In genomic region chr7:77696057-77696642, GRCh38 we compare ENCODE assay signal across 8 cellular contexts. TPM values are rescaled to one million over a fixed set of nuclear protein-coding genes. Genes with fewer than 3 reads are reported as not detected.
DNase-seq lines count a peak whose midpoint lies in the region; ATAC-seq and TF ChIP-seq lines count a peak whose summit lies in the region.

Gene RSBN1L (plus strand): TSS chr7:77696459. CDS start chr7:77696470, 11 bp downstream.

- H3K4me3 Mint-ChIP-seq in WTC11 (peak within 1 kb of the TSS; percentile 98), immature natural killer cell (peak within 1 kb of the TSS; percentile 97 to 100 (median 99))

- no peak for TF ChIP-seq CTCF in WTC11 (IDR thresholded peaks at IDR 0.05)
- peak; percentile 35 for TF ChIP-seq CTCF in cardiac fibroblast (IDR thresholded peaks at IDR 0.05; ENCODE audit: low read depth, low read length)
- peak; percentile 33 to 82 (median 61) for TF ChIP-seq CTCF in spleen (IDR thresholded peaks at IDR 0.05 in 8 of 11, conservative IDR thresholded peaks at IDR 0.05 in 3 of 11)

- H3K9me3 Mint-ChIP-seq in WTC11 (no peaks in the 10 kb centered on the region), immature natural killer cell (no peaks in the 10 kb centered on the region)

- no peaks in the 10 kb centered on the region for H3K27me3 Mint-ChIP-seq in WTC11 (ENCODE audit: low read depth)
- peaks cover 9 to 11% (median 11%) of the 10 kb centered on the region in 3 donors for H3K27me3 Mint-ChIP-seq in immature natural killer cell (ENCODE audit: low read depth in 3 of 3)

- H3K9me3 ChIP-seq in spleen: no peaks in the 10 kb centered on the region

- peak within 1 kb of the TSS; percentile 94 for H3K27ac Mint-ChIP-seq in WTC11
- peak within 1 kb of the TSS; percentile 93 to 98 (median 95) for H3K27ac Mint-ChIP-seq in immature natural killer cell

- peak within 1 kb of the TSS; percentile 79 to 99 (median 96) for H3K27ac ChIP-seq in spleen

- peak; percentile 97 for ATAC-seq in GM18907 (IDR thresholded peaks at IDR 0.05; ENCODE audit: unreplicated experiment)
- peak; percentile 94 for ATAC-seq in HG03159 (IDR thresholded peaks at IDR 0.05; ENCODE audit: unreplicated experiment)
- ATAC-seq in WTC11: peak; percentile 98

- no peaks in the 10 kb centered on the region for H3K27me3 ChIP-seq in spleen (replicated peaks in 1 of 7)

- H3K4me3 ChIP-seq in cardiac fibroblast (replicated peaks in 1 of 2; ENCODE audit: low read depth in 2 of 2, low read length in 2 of 2) (peak within 1 kb of the TSS; percentile 97 to 99), spleen (peak within 1 kb of the TSS; percentile 78 to 100 (median 97))

- POLR2A ChIA-PET in WTC11 (lab: Charles Lee): interaction anchor here (1.1 to 1.7 kb wide), 4 partner anchors 8 to 32 kb away, joined by 3 to 8 read pairs (median 4); no protein-coding TSS in a partner anchor

- H3K36me3 ChIP-seq in spleen: peaks cover 0 to 6% (median 0%) of the 10 kb centered on the region in 6 donors

- intact Hi-C loops in spleen (cut with DNase I; ENCODE audit: low total_unique reads): loop anchor here (10.0 kb wide), 1 partner anchor 59 kb away; no protein-coding TSS in a partner anchor

- CTCF ChIA-PET in WTC11 (lab: Charles Lee): interaction anchor here (0.6 to 1.3 kb wide), 4 partner anchors 11 to 71 kb away, joined by 3 read pairs; no protein-coding TSS in a partner anchor

- peaks cover 41% of the 10 kb centered on the region for H3K4me1 Mint-ChIP-seq in WTC11
- H3K4me1 Mint-ChIP-seq in immature natural killer cell: peaks cover 57 to 70% of the 10 kb centered on the region in 2 donors

- TF ChIP-seq POLR2A in spleen (IDR thresholded peaks at IDR 0.05): peak in 2 of 3 donors; percentile 46 to 70

- H3K36me3 Mint-ChIP-seq in WTC11: peaks cover 1% of the 10 kb centered on the region
- H3K36me3 Mint-ChIP-seq in immature natural killer cell: no peaks in the 10 kb centered on the region

- peak; percentile 96 for DNase-seq in AG08396 (ENCODE audit: low spot score)
- peak; percentile 98 for DNase-seq in NCI-H2227 treated with DMSO at 0.1 percent for 48 hours (lab: John Stamatoyannopoulos, UW)
- peak; percentile 99 for DNase-seq in WTC11 (ENCODE audit: low spot score)
- DNase-seq in cardiac fibroblast (ENCODE audit: low read depth in 2 of 2): peak; percentile 97 to 98
- peak; percentile 98 for DNase-seq in immature natural killer cell
- peak; percentile 99 for DNase-seq in spleen

- WGBS in spleen, 5 donors: 0 to 1% (median 1%) methylated on average over 34 to 53 of the region's 53 CpGs

- H3K4me1 ChIP-seq in spleen: peaks cover 26 to 76% (median 58%) of the 10 kb centered on the region in 6 donors

TF ChIP-seq in WTC11, 78 proteins besides CTCF, POLR2A, EP300 and RAD21:
- TF ChIP-seq CREM (CRISPR knock-in tag; IDR thresholded peaks at IDR 0.05) (peak; percentile 38; the same call in 1 of the 2 replicates), ZNF423 (CRISPR knock-in tag; IDR thresholded peaks at IDR 0.05) (peak; percentile 27; the same call in 1 of the 2 replicates), FOXK1 (CRISPR knock-in tag; IDR thresholded peaks at IDR 0.05) (peak; percentile 50), NFYB (CRISPR knock-in tag; conservative IDR thresholded peaks at IDR 0.05; ENCODE audit: low read depth) (peak; percentile 94), GTF2I (CRISPR knock-in tag; conservative IDR thresholded peaks at IDR 0.05) (no peak), SP1 (CRISPR knock-in tag; conservative IDR thresholded peaks at IDR 0.05) (peak; percentile 93), ZNF263 (CRISPR knock-in tag; IDR thresholded peaks at IDR 0.05; ENCODE audit: low read depth) (no peak), ETV6 (CRISPR knock-in tag; IDR thresholded peaks at IDR 0.05) (0 out of 2 replicates have a peak, but pooled peaks have one; percentile 67), SOX15 (CRISPR knock-in tag; IDR thresholded peaks at IDR 0.05) (no peak), GABPB1 (CRISPR knock-in tag; IDR thresholded peaks at IDR 0.05) (peak; percentile 46; the same call in 1 of the 2 replicates)
- TF ChIP-seq, protein P1, sequence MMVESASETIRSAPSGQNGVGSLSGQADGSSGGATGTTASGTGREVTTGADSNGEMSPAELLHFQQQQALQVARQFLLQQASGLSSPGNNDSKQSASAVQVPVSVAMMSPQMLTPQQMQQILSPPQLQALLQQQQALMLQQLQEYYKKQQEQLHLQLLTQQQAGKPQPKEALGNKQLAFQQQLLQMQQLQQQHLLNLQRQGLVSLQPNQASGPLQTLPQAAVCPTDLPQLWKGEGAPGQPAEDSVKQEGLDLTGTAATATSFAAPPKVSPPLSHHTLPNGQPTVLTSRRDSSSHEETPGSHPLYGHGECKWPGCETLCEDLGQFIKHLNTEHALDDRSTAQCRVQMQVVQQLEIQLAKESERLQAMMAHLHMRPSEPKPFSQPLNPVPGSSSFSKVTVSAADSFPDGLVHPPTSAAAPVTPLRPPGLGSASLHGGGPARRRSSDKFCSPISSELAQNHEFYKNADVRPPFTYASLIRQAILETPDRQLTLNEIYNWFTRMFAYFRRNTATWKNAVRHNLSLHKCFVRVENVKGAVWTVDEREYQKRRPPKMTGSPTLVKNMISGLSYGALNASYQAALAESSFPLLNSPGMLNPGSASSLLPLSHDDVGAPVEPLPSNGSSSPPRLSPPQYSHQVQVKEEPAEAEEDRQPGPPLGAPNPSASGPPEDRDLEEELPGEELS (CRISPR knock-in tag; IDR thresholded peaks at IDR 0.05): 0 out of 2 replicates have a peak, but pooled peaks have one; percentile 31

RNA-seq across cellular contexts. Expression of gene RSBN1L, which starts in this region (rescaled TPM):
- total RNA-seq in WTC11 (2021) (14.6 to 17.0 TPM (median 16.8 TPM) in 3 replicates), spleen (10 to 100 TPM; 25.5 to 32.5 (median 29.0) TPM)
- polyA plus RNA-seq in immature natural killer cell (10 to 100 TPM in 1 of 3 donors, 1 to 10 TPM in 2; 4.9 to 11.1 (median 6.5) TPM), spleen (10 to 100 TPM in 1 of 3 donors, 1 to 10 TPM in 2; 9.4 to 12.3 (median 9.6) TPM)

Comparison
In these comparisons a context has a peak if more than half of its experiments do, and no peak if none do; other contexts are left out.
1. Peak in every context shown above with its lines: DNase-seq, ATAC-seq, H3K4me3 ChIP-seq and H3K27ac ChIP-seq.